18 cellular contexts compared by ENCODE assay signal in genomic region chr2:28506112-28506511, GRCh38. TPM values are rescaled to one million over a fixed set of nuclear protein-coding genes. Genes with fewer than 3 reads are reported as not detected.
DNase-seq lines count a peak whose midpoint lies in the region; TF ChIP-seq lines count a peak whose summit lies in the region.
"Had no signal": no experiment of that assay in that cellular context is flagged by ENCODE, and none has a peak within 500 bp of the region (broad histone marks: within the 10 kb centered on the region; RNA-seq: fewer than 3 reads in every experiment).

No MANE protein-coding gene starts in this region.

- H3K9me3 Mint-ChIP-seq in activated CD4-positive, alpha-beta T cell treated with anti-CD3 and anti-CD28 coated beads, Interleukin-2, amount 10 ng/mL, durations not matched to agents 7 days and 5 days = no peaks in the 10 kb centered on the region
- no peaks in the 10 kb centered on the region for H3K9me3 Mint-ChIP-seq in nephron
- H3K9me3 Mint-ChIP-seq: brain had no signal

- no peaks in the 10 kb centered on the region for H3K27me3 ChIP-seq in uterus
- H3K27me3 ChIP-seq: BE2C had no signal

- no peaks in the 10 kb centered on the region for H3K36me3 ChIP-seq in HEK293 (ENCODE audit: control insufficient read depth in 2 of 2, insufficient read depth in 1 of 2, low read length in 2 of 2)
- H3K36me3 ChIP-seq in uterus = no peaks in the 10 kb centered on the region
- H3K36me3 ChIP-seq: BE2C had no signal

- intact Hi-C loops in uterus (cut with DNase I; ENCODE audit: low total_unique reads) = no loop called here

- H3K4me3 ChIP-seq in HEK293 (ENCODE audit: low read depth, low read length) = no peak overlapping the region
- no peak overlapping the region for H3K4me3 ChIP-seq in uterus
- H3K4me3 ChIP-seq: A549 had no signal

- no peak for DNase-seq in activated CD4-positive, alpha-beta T cell treated with anti-CD3 and anti-CD28 coated beads, Interleukin-2, amount 10 ng/mL, durations not matched to agents 7 days and 5 days
- no peak for DNase-seq in activated CD4-positive, alpha-beta T cell treated with anti-CD3 and anti-CD28 coated beads for 4 hours
- DNase-seq in astrocyte of the hippocampus (ENCODE audit: low read depth, low spot score) = peak; percentile 42
- DNase-seq in ecto neural progenitor cell (ENCODE audit: low spot score) = no peak
- no peak for DNase-seq in HuH-7.5 (ENCODE audit: low spot score)
- no peak for DNase-seq in uterus
- DNase-seq: BE2C, DMS53, HCEC 1CT, NCI-H2029 treated with DMSO at 0.1 percent for 48 hours, nephron progenitor cell, OCI-M1, SK-N-SH, substantia nigra had no signal

- H3K27ac ChIP-seq in HEK293 (ENCODE audit: extremely low read depth, low read depth, low read length) (no peak overlapping the region), uterus (no peak overlapping the region)
- H3K27ac ChIP-seq: A549 had no signal

- H3K4me3 Mint-ChIP-seq in activated CD4-positive, alpha-beta T cell treated with anti-CD3 and anti-CD28 coated beads, Interleukin-2, amount 10 ng/mL, durations not matched to agents 7 days and 5 days = no peak overlapping the region
- no peak overlapping the region for H3K4me3 Mint-ChIP-seq in nephron
- H3K4me3 Mint-ChIP-seq: brain, nephron progenitor cell had no signal

- no peaks in the 10 kb centered on the region for H3K9me3 ChIP-seq in HEK293 (ENCODE audit: control insufficient read depth, insufficient read depth, low read depth, low read length)
- H3K9me3 ChIP-seq in uterus = no peaks in the 10 kb centered on the region
- H3K9me3 ChIP-seq: A549, BE2C, SK-N-SH had no signal

- H3K27me3 Mint-ChIP-seq in activated CD4-positive, alpha-beta T cell treated with anti-CD3 and anti-CD28 coated beads, Interleukin-2, amount 10 ng/mL, durations not matched to agents 7 days and 5 days = peaks cover under 1% of the 10 kb centered on the region
- peaks cover 4% of the 10 kb centered on the region for H3K27me3 Mint-ChIP-seq in nephron (ENCODE audit: low read depth)

- H3K4me1 ChIP-seq in HEK293 (ENCODE audit: control insufficient read depth, insufficient read depth, low read length) (no peaks in the 10 kb centered on the region), uterus (no peaks in the 10 kb centered on the region)

- CTCF ChIA-PET in activated CD4-positive, alpha-beta T cell treated with anti-CD3 and anti-CD28 coated beads, Interleukin-2, amount 10 ng/mL, durations not matched to agents 7 days and 5 days (lab: Charles Lee) = no interaction called here
- CTCF ChIA-PET in HEK293 (lab: Yijun Ruan, JAX) = interaction anchor here (0.7 kb wide), 2 partner anchors 810 to 856 kb away, joined by 4 to 5 read pairs; no protein-coding TSS in a partner anchor

- H3K4me1 Mint-ChIP-seq in activated CD4-positive, alpha-beta T cell treated with anti-CD3 and anti-CD28 coated beads, Interleukin-2, amount 10 ng/mL, durations not matched to agents 7 days and 5 days = peaks cover 9% of the 10 kb centered on the region
- H3K4me1 Mint-ChIP-seq in nephron = peaks cover 6% of the 10 kb centered on the region
- H3K4me1 Mint-ChIP-seq: brain had no signal

- H3K36me3 Mint-ChIP-seq in activated CD4-positive, alpha-beta T cell treated with anti-CD3 and anti-CD28 coated beads, Interleukin-2, amount 10 ng/mL, durations not matched to agents 7 days and 5 days (ENCODE audit: low read depth) = no peaks in the 10 kb centered on the region
- H3K36me3 Mint-ChIP-seq in nephron (ENCODE audit: low read depth) = no peaks in the 10 kb centered on the region
- H3K36me3 Mint-ChIP-seq: brain had no signal

- TF ChIP-seq CTCF in HEK293 (tag by site-specific recombination; IDR thresholded peaks at IDR 0.05) = no peak
- TF ChIP-seq CTCF in nephron (IDR thresholded peaks at IDR 0.05; ENCODE audit: unreplicated experiment in 3 of 3) = no peak
- no peak for TF ChIP-seq CTCF in uterus (IDR thresholded peaks at IDR 0.05)

- no peak for TF ChIP-seq POLR2A in uterus (IDR thresholded peaks at IDR 0.05)

- H3K27ac Mint-ChIP-seq in activated CD4-positive, alpha-beta T cell treated with anti-CD3 and anti-CD28 coated beads, Interleukin-2, amount 10 ng/mL, durations not matched to agents 7 days and 5 days = peak overlapping the region; percentile 20
- H3K27ac Mint-ChIP-seq in nephron = peak overlapping the region in 2 of 3 experiments; percentile 27 to 45
- H3K27ac Mint-ChIP-seq: brain, nephron progenitor cell had no signal

- POLR2A ChIA-PET in activated CD4-positive, alpha-beta T cell treated with anti-CD3 and anti-CD28 coated beads, Interleukin-2, amount 10 ng/mL, durations not matched to agents 7 days and 5 days (lab: Charles Lee) = no interaction called here
- POLR2A ChIA-PET in HEK293 (lab: Yijun Ruan, JAX) = no interaction called here

TF ChIP-seq in HEK293, 187 proteins besides CTCF, POLR2A, EP300 and RAD21:
- TF ChIP-seq ZNF549 (tag by site-specific recombination; IDR thresholded peaks at IDR 0.05) (no peak), ZNF214 (tag by site-specific recombination; IDR thresholded peaks at IDR 0.05; ENCODE audit: borderline replicate concordance) (no peak), ZFHX2 (tag by site-specific recombination; conservative IDR thresholded peaks at IDR 0.05) (peak; percentile 96), SCRT2 (tag by site-specific recombination; IDR thresholded peaks at IDR 0.05) (0 out of 2 replicates have a peak, but pooled peaks have one; percentile 17), EGR2 (tag by site-specific recombination; IDR thresholded peaks at IDR 0.05; ENCODE audit: low read depth) (peak; percentile 96)

RNA-seq across cellular contexts. Expression of gene PLB1, which starts 10.3 kb away (rescaled TPM):
- total RNA-seq in activated CD4-positive, alpha-beta T cell treated with anti-CD3 and anti-CD28 coated beads, Interleukin-2, amount 10 ng/mL, durations not matched to agents 7 days and 5 days = 1 to 10 TPM in 1 of 2 experiments, under 1 TPM in 1; 0.74 to 1.1 TPM
- 10 to 100 TPM in 1 of 4 donors, 1 to 10 TPM in 3; 2.9 to 12.4 (median 5.2) TPM for total RNA-seq in uterus
